ENCODE assay signal across 31 cellular contexts in genomic region chrX:51407520-51408409, GRCh38.
"Had no signal": no experiment of that assay in that cellular context is flagged by ENCODE, and none has a peak within 500 bp of the region (broad histone marks: within the 10 kb centered on the region; RNA-seq: fewer than 3 reads in every experiment).

No MANE protein-coding gene starts in this region.

- H2AFZ ChIP-seq: hepatocyte, parathyroid adenoma had no signal

- H3K4me3 Mint-ChIP-seq: central memory CD8-positive, alpha-beta T cell; dendritic cell treated with granulocyte-macrophage colony-stimulating factor and Interleukin-4, amounts not matched to agents 40 ng/mL and 50 ng/mL, for 4 days; endodermal cell; memory B cell; mesothelial cell of epicardium; naive B cell; natural killer cell treated with Interleukin-12 subunit alpha and Interleukin-12 subunit beta and Interleukin-15 and Interleukin-18, amount 100 ng/mL, for 72 hours; stimulated activated naive CD8-positive, alpha-beta T cell treated with anti-CD3 and anti-CD28 coated beads, Interleukin-15, amount 100 ng/mL, for 72 hours had no signal

- H3K9me3 ChIP-seq: colonic mucosa, gastrocnemius medialis, mucosa of descending colon, neutrophil, right lobe of liver, suprapubic skin, thyroid gland had no signal

- H3K27ac Mint-ChIP-seq: dendritic cell treated with granulocyte-macrophage colony-stimulating factor and Interleukin-4, amounts not matched to agents 40 ng/mL and 50 ng/mL, for 4 days; endodermal cell; memory B cell; mesothelial cell of epicardium; natural killer cell treated with Interleukin-12 subunit alpha and Interleukin-12 subunit beta and Interleukin-15 and Interleukin-18, amount 100 ng/mL, for 72 hours; progenitor cell of endocrine pancreas had no signal

- DNase-seq: colonic mucosa; effector CD8-positive, alpha-beta T cell; endodermal cell; foreskin fibroblast; gastrocnemius medialis; heart left ventricle; left ventricle myocardium superior; mucosa of descending colon; naive B cell; stimulated activated CD4-positive, alpha-beta T cell treated with anti-CD3 and anti-CD28 coated beads, Interleukin-12 subunit alpha, Interleukin-12 subunit beta, amount 100 ng/mL, for 4 hours; stimulated activated CD4-positive, alpha-beta T cell treated with anti-CD3 and anti-CD28 coated beads, Interleukin-1b, Interleukin-23, amount 100 ng/mL, for 48 hours; stimulated activated CD4-positive, alpha-beta T cell treated with anti-CD3 and anti-CD28 coated beads, Interleukin-4, amount 100 ng/mL, for 1 hour; stimulated activated CD8-positive, alpha-beta memory T cell treated with anti-CD3 and anti-CD28 coated beads, Interleukin-4, amount 100 ng/mL, for 48 hours; stimulated activated naive CD4-positive, alpha-beta T cell; stimulated activated naive CD8-positive, alpha-beta T cell treated with anti-CD3 and anti-CD28 coated beads, Interleukin-15, amount 100 ng/mL, for 72 hours; thyroid gland had no signal

- H3K4me2 ChIP-seq: hepatocyte, smooth muscle cell had no signal

- H3K4me1 ChIP-seq: colonic mucosa, gastrocnemius medialis, heart left ventricle, parathyroid adenoma, right lobe of liver, suprapubic skin, thyroid gland had no signal

- H3K27ac ChIP-seq: colonic mucosa, epithelial cell of prostate, gastrocnemius medialis, heart left ventricle, hepatocyte, neutrophil, parathyroid adenoma, right lobe of liver, suprapubic skin, thyroid gland had no signal

- H3K27me3 Mint-ChIP-seq: central memory CD8-positive, alpha-beta T cell; dendritic cell treated with granulocyte-macrophage colony-stimulating factor and Interleukin-4, amounts not matched to agents 40 ng/mL and 50 ng/mL, for 4 days; progenitor cell of endocrine pancreas; stimulated activated naive CD8-positive, alpha-beta T cell treated with anti-CD3 and anti-CD28 coated beads, Interleukin-15, amount 100 ng/mL, for 72 hours had no signal

- H3K9me3 Mint-ChIP-seq: central memory CD8-positive, alpha-beta T cell; dendritic cell treated with granulocyte-macrophage colony-stimulating factor and Interleukin-4, amounts not matched to agents 40 ng/mL and 50 ng/mL, for 4 days; memory B cell; naive B cell; natural killer cell treated with Interleukin-12 subunit alpha and Interleukin-12 subunit beta and Interleukin-15 and Interleukin-18, amount 100 ng/mL, for 72 hours; stimulated activated naive CD8-positive, alpha-beta T cell treated with anti-CD3 and anti-CD28 coated beads, Interleukin-15, amount 100 ng/mL, for 72 hours had no signal

- H3K9ac ChIP-seq: parathyroid adenoma had no signal

- H3K36me3 ChIP-seq: colonic mucosa, gastrocnemius medialis, heart left ventricle, neutrophil, right lobe of liver, suprapubic skin, thyroid gland had no signal

- H3K4me1 Mint-ChIP-seq: memory B cell; mesothelial cell of epicardium; naive B cell; stimulated activated naive CD8-positive, alpha-beta T cell treated with anti-CD3 and anti-CD28 coated beads, Interleukin-15, amount 100 ng/mL, for 72 hours had no signal

- H3K36me3 Mint-ChIP-seq: memory B cell; mesothelial cell of epicardium; natural killer cell treated with Interleukin-12 subunit alpha and Interleukin-12 subunit beta and Interleukin-15 and Interleukin-18, amount 100 ng/mL, for 72 hours had no signal

- H3K4me3 ChIP-seq: colonic mucosa, gastrocnemius medialis, heart left ventricle, hepatocyte, lung, mucosa of descending colon, right lobe of liver, smooth muscle cell, suprapubic skin, thyroid gland had no signal

- ATAC-seq: esophagus mucosa; gastrocnemius medialis; heart left ventricle; left ventricle myocardium superior; mucosa of descending colon; natural killer cell treated with Interleukin-12 subunit alpha and Interleukin-12 subunit beta and Interleukin-15 and Interleukin-18, amount 100 ng/mL, for 72 hours; stimulated activated naive CD8-positive, alpha-beta T cell treated with anti-CD3 and anti-CD28 coated beads, Interleukin-15, amount 100 ng/mL, for 72 hours had no signal

- H3K27me3 ChIP-seq: colonic mucosa, hepatocyte, neutrophil, right lobe of liver, suprapubic skin, thyroid gland had no signal

- H3K79me2 ChIP-seq: hepatocyte, parathyroid adenoma had no signal
